ENCODE assay signal across 9 cellular contexts in genomic region chr6:35181933-35182612, GRCh38. TPM values are rescaled to one million over a fixed set of nuclear protein-coding genes. Genes with fewer than 3 reads are reported as not detected.
A peak's percentile ranks its signal among the peaks of the same experiment; 100 is the strongest.
DNase-seq lines count a peak whose midpoint lies in the region; ATAC-seq, FAIRE-seq and TF ChIP-seq lines count a peak whose summit lies in the region.
"Had no signal": no experiment of that assay in that cellular context is flagged by ENCODE, and none has a peak within 500 bp of the region (broad histone marks: within the 10 kb centered on the region; RNA-seq: fewer than 3 reads in every experiment).

No MANE protein-coding gene starts in this region.

- H3K4me1 ChIP-seq in HCT116 (ENCODE audit: control insufficient read depth in 1 of 2, insufficient read depth in 2 of 2, low read length in 2 of 2) (peaks cover 20 to 44% of the 10 kb centered on the region in 2 experiments), SK-N-SH (ENCODE audit: control insufficient read depth in 1 of 2, insufficient read depth in 2 of 2, low read depth in 1 of 2, low read length in 1 of 2) (peaks cover 0 to 30% of the 10 kb centered on the region in 2 experiments; a peak in 3 of 4 replicates), small intestine (ENCODE audit: control insufficient read depth in 2 of 2, insufficient read depth in 1 of 2, low read depth in 1 of 2, low read length in 1 of 2) (peaks cover 0 to 4% of the 10 kb centered on the region in 2 donors)

- DNase-seq in HCT116 (ENCODE audit: low read depth, low spot score) (peak; percentile 86), SK-N-SH (peak; percentile 64), glomerular visceral epithelial cell (ENCODE audit: extremely low spot score) (peak; percentile 64), small intestine (peak; percentile 92), glutamatergic neuron (no peak), NCI-H510A treated with DMSO at 0.1 percent for 48 hours (lab: John Stamatoyannopoulos, UW) (no peak)

- H3K9ac ChIP-seq in HCT116 (ENCODE audit: low read length), result peak overlapping the region; percentile 53
- H3K9ac ChIP-seq in SK-N-SH, result peak overlapping the region; percentile 44; the same call in 1 of the 2 replicates

- H2AFZ ChIP-seq in HCT116 (ENCODE audit: low read depth, low read length, poor library complexity, severe bottlenecking) (peak overlapping the region; percentile 28), SK-N-SH (ENCODE audit: low read depth) (0 out of 2 replicates have a peak overlapping the region, but pooled peaks have one; percentile 25)

- WGBS in SK-N-SH (ENCODE audit: low lambda C conversion rate), result 27% methylated on average over 11 of the region's 55 CpGs
- 16 to 28% (median 25%) methylated on average over 44 to 55 of the region's 55 CpGs for WGBS in small intestine, 3 donors

- TF ChIP-seq CTCF in HCT116 (IDR thresholded peaks at IDR 0.05 in 2 of 3, conservative IDR thresholded peaks at IDR 0.05 in 1 of 3; ENCODE audit: borderline replicate concordance in 1 of 3, insufficient read depth in 1 of 3, low read depth in 2 of 3, low read length in 2 of 3), result no peak
- TF ChIP-seq CTCF in SK-N-SH (IDR thresholded peaks at IDR 0.05), result no peak
- TF ChIP-seq CTCF in glutamatergic neuron (IDR thresholded peaks at IDR 0.05; ENCODE audit: partially characterized antibody, unreplicated experiment), result no peak

- H3K36me3 ChIP-seq in HCT116 (ENCODE audit: control insufficient read depth in 1 of 2, insufficient read depth in 2 of 2, low read length in 2 of 2) (no peaks in the 10 kb centered on the region), SK-N-SH (replicated peaks in 1 of 2; ENCODE audit: control insufficient read depth in 1 of 2, insufficient read depth in 2 of 2, low read length in 1 of 2) (no peaks in the 10 kb centered on the region), small intestine (ENCODE audit: control insufficient read depth in 2 of 2, insufficient read depth in 2 of 2, low read length in 2 of 2) (no peaks in the 10 kb centered on the region)

- BruUV-seq in HCT116 (replicated peaks; lab: Mats Ljungman, UMichigan), result no TSS peak

- TF ChIP-seq EP300 in SK-N-SH (IDR thresholded peaks at IDR 0.05; ENCODE audit: borderline replicate concordance in 1 of 2, low read depth in 1 of 2, low read length in 1 of 2), result no peak

- H3K9me3 ChIP-seq in HCT116 (ENCODE audit: control insufficient read depth in 1 of 2, insufficient read depth in 1 of 2, low read depth in 1 of 2, low read length in 2 of 2) (no peaks in the 10 kb centered on the region), SK-N-SH (no peaks in the 10 kb centered on the region), small intestine (ENCODE audit: control insufficient read depth, low read depth) (no peaks in the 10 kb centered on the region)

- POLR2A ChIA-PET in HCT116 (lab: Charles Lee) (interaction anchor here (1.1 to 1.4 kb wide), 2 partner anchors 9 to 24 kb away, joined by 3 read pairs; no protein-coding TSS in a partner anchor), SK-N-SH (lab: Yijun Ruan, JAX) (no interaction called here)

- peak overlapping the region; percentile 63 for H3K27ac ChIP-seq in HCT116 (ENCODE audit: low read depth, low read length)
- peak overlapping the region in 1 of 2 experiments; percentile 79; a peak in 3 of 4 replicates for H3K27ac ChIP-seq in SK-N-SH (ENCODE audit: low read depth in 2 of 2, low read length in 1 of 2)
- H3K27ac ChIP-seq in small intestine (ENCODE audit: low read depth in 1 of 2, low read length in 1 of 2), result peak overlapping the region in 1 of 2 donors; percentile 32
- H3K27ac ChIP-seq: VCaP had no signal

- no peak for FAIRE-seq in small intestine (lab: Jason Lieb, UNC)

- H3K27me3 ChIP-seq in HCT116 (ENCODE audit: insufficient read depth, low read length) (no peaks in the 10 kb centered on the region), SK-N-SH (ENCODE audit: insufficient read depth) (no peaks in the 10 kb centered on the region), small intestine (ENCODE audit: control insufficient read depth in 2 of 2, insufficient read depth in 2 of 2, low read length in 2 of 2) (peaks cover 0 to 2% of the 10 kb centered on the region in 2 donors)

- TF ChIP-seq RAD21 in HCT116 (IDR thresholded peaks at IDR 0.05; ENCODE audit: low read depth) (no peak; the same call in 1 of the 2 replicates), SK-N-SH (IDR thresholded peaks at IDR 0.05; ENCODE audit: low read length) (no peak)

- H3K4me3 Mint-ChIP-seq in glutamatergic neuron (ENCODE audit: unreplicated experiment), result no peak overlapping the region

- peaks cover 24% of the 10 kb centered on the region for H3F3A ChIP-seq in SK-N-SH (replicated peaks; ENCODE audit: insufficient read depth)

- H3K4me3 ChIP-seq in HCT116 (replicated peaks in 1 of 2; ENCODE audit: low read depth in 1 of 2, low read length in 2 of 2), result peak overlapping the region; percentile 33 to 51
- no peak overlapping the region for H3K4me3 ChIP-seq in SK-N-SH (ENCODE audit: low read depth in 2 of 2, low read length in 1 of 2)
- H3K4me3 ChIP-seq in small intestine (ENCODE audit: low read depth in 1 of 2, low read length in 2 of 2), result peak overlapping the region in 1 of 2 donors; percentile 27

- no peaks in the 10 kb centered on the region for H3K9me3 Mint-ChIP-seq in glutamatergic neuron (ENCODE audit: unreplicated experiment)

- no peaks in the 10 kb centered on the region for H3K9me2 ChIP-seq in HCT116 (ENCODE audit: insufficient read depth)
- H3K9me2 ChIP-seq in SK-N-SH, result no peaks in the 10 kb centered on the region

- H4K20me1 ChIP-seq in HCT116 (ENCODE audit: insufficient read depth), result no peaks in the 10 kb centered on the region
- no peaks in the 10 kb centered on the region for H4K20me1 ChIP-seq in SK-N-SH (ENCODE audit: insufficient read depth)

- H3K27me3 Mint-ChIP-seq in glutamatergic neuron (ENCODE audit: unreplicated experiment), result no peaks in the 10 kb centered on the region

- H3K4me2 ChIP-seq in HCT116 (ENCODE audit: low read length), result peak overlapping the region; percentile 86
- peak overlapping the region; percentile 71 for H3K4me2 ChIP-seq in SK-N-SH

- H3K4me1 Mint-ChIP-seq in glutamatergic neuron (ENCODE audit: low read depth, unreplicated experiment), result peaks cover 3% of the 10 kb centered on the region

- intact Hi-C loops in HCT116 (cut with micrococcal nuclease), result no loop called here

- CTCF ChIA-PET in HCT116 (lab: Charles Lee) (interaction anchor here (1.1 kb wide), 1 partner anchor 23 kb away, joined by 3 read pairs; no protein-coding TSS in a partner anchor), SK-N-SH (lab: Yijun Ruan, JAX) (interaction anchor here (0.9 to 1.0 kb wide), 2 partner anchors 22 to 42 kb away, joined by 3 read pairs; no protein-coding TSS in a partner anchor)

- H3K27ac Mint-ChIP-seq in glutamatergic neuron (ENCODE audit: unreplicated experiment), result no peak overlapping the region

- no peaks in the 10 kb centered on the region for H3K36me3 Mint-ChIP-seq in glutamatergic neuron (ENCODE audit: unreplicated experiment)

- ATAC-seq in HCT116 (peak; percentile 88), GM18907 (IDR thresholded peaks at IDR 0.05; ENCODE audit: unreplicated experiment) (no peak), HG03039 (IDR thresholded peaks at IDR 0.05; ENCODE audit: unreplicated experiment) (no peak)

- RAD21 ChIA-PET in HCT116 (lab: Charles Lee; ENCODE audit: low non-redundant PET in 1 of 2, low total read pairs in 2 of 2, uncharacterized antibody in 2 of 2, unreplicated experiment in 2 of 2), result no interaction called here

- TF ChIP-seq POLR2A in HCT116 (IDR thresholded peaks at IDR 0.05; ENCODE audit: borderline replicate concordance, extremely low read depth, insufficient read depth, insufficient read length), result no peak

- H3K79me2 ChIP-seq in HCT116 (ENCODE audit: insufficient read depth, low read length) (no peaks in the 10 kb centered on the region), SK-N-SH (ENCODE audit: insufficient read depth) (no peaks in the 10 kb centered on the region)

TF ChIP-seq in HCT116, 20 proteins besides CTCF, POLR2A, EP300 and RAD21 (continues in another document):
- TF ChIP-seq MAX (IDR thresholded peaks at IDR 0.05) (peak; percentile 59), FOSL1 (IDR thresholded peaks at IDR 0.05; ENCODE audit: low read depth) (0 out of 2 replicates have a peak, but pooled peaks have one; percentile 12), CBX3 (IDR thresholded peaks at IDR 0.05; ENCODE audit: low read depth) (peak; percentile 49)

TF ChIP-seq in SK-N-SH, 30 proteins besides CTCF, POLR2A, EP300 and RAD21 (continues in another document):
- TF ChIP-seq JUND (IDR thresholded peaks at IDR 0.05) (no peak), USF1 (IDR thresholded peaks at IDR 0.05; ENCODE audit: borderline replicate concordance, low read depth) (no peak), NRF1 (IDR thresholded peaks at IDR 0.05; ENCODE audit: low read depth, low read length) (no peak), TCF12 (IDR thresholded peaks at IDR 0.05) (peak; percentile 31; the same call in 1 of the 2 replicates), MAX (IDR thresholded peaks at IDR 0.05; ENCODE audit: low read depth) (peak; percentile 26; the same call in 1 of the 2 replicates), RCOR1 (IDR thresholded peaks at IDR 0.05; ENCODE audit: low read length) (no peak), FOSL2 (IDR thresholded peaks at IDR 0.05; ENCODE audit: borderline replicate concordance, low read depth) (peak; percentile 48; the same call in 1 of the 2 replicates), GABPA (IDR thresholded peaks at IDR 0.05; ENCODE audit: low read depth) (no peak), TAF1 (IDR thresholded peaks at IDR 0.05; ENCODE audit: borderline replicate concordance, low read depth, low read length) (no peak)

RNA-seq across cellular contexts. Expression of gene SCUBE3, which starts 31.7 kb away (rescaled TPM):
- total RNA-seq in HCT116 (2021; ENCODE audit: unreplicated experiment), result 0.05 TPM
- polyA plus RNA-seq in HCT116 (2012), result 0.02 and 0.04 TPM in 2 replicates
- polyA plus RNA-seq in SK-N-SH (2012; rRNA removed), result 1.8 and 2.0 TPM in 2 replicates
- 1.2 and 1.8 TPM in 2 replicates for polyA plus RNA-seq in SK-N-SH (2012; cell fraction: cytosol; rRNA removed)
- polyA plus RNA-seq in SK-N-SH (2012; cell fraction: nucleus; rRNA removed), result 2.7 and 4.3 TPM in 2 replicates
- under 1 TPM in 1 of 3 donors, not detected in 2; 0.12 TPM for polyA plus RNA-seq in small intestine
- 0.25 TPM for total RNA-seq in glutamatergic neuron (ENCODE audit: unreplicated experiment)

RNA-seq across cellular contexts. Expression of gene TCP11, which starts 40.9 kb away (rescaled TPM):
- total RNA-seq in HCT116 (2021; ENCODE audit: unreplicated experiment) (not detected), glutamatergic neuron (ENCODE audit: unreplicated experiment) (not detected)
- not detected in 2 replicates for polyA plus RNA-seq in HCT116 (2012)
- polyA plus RNA-seq in SK-N-SH (2012; rRNA removed) (0.05 and 0.16 TPM in 2 replicates), small intestine (not detected)
- polyA plus RNA-seq in SK-N-SH (2012; cell fraction: cytosol; rRNA removed), result 0.04 and 0.13 TPM in 2 replicates
- 0.08 and 0.18 TPM in 2 replicates for polyA plus RNA-seq in SK-N-SH (2012; cell fraction: nucleus; rRNA removed)

Comparison
In these comparisons a context has a peak if more than half of its experiments do, and no peak if none do; other contexts are left out.
1. DNase-seq: peak in HCT116 (single experiment), SK-N-SH (single experiment), glomerular visceral epithelial cell (single experiment) and small intestine (single experiment); none in glutamatergic neuron (single experiment) and NCI-H510A treated with DMSO at 0.1 percent for 48 hours (single experiment).
2. H3K4me3 ChIP-seq: peak in HCT116 (2 of 2); none in SK-N-SH (0 of 2).
3. Of the 11 proteins assayed by ChIP-seq in both SK-N-SH and HCT116: peak only in SK-N-SH: none; only in HCT116: JUND and POLR2AphosphoS5; in both: MAX; in neither: 8.